25 cellular contexts compared by ENCODE assay signal in genomic region chr12:3563966-3564365, GRCh38.
"Had no signal": no experiment of that assay in that cellular context is flagged by ENCODE, and none has a peak within 500 bp of the region (broad histone marks: within the 10 kb centered on the region; RNA-seq: fewer than 3 reads in every experiment).

No MANE protein-coding gene starts in this region.

- H3K36me3 ChIP-seq: brain microvascular endothelial cell, esophagus muscularis mucosa, gastrocnemius medialis, heart left ventricle had no signal

- H3K27me3 ChIP-seq: brain microvascular endothelial cell, gastrocnemius medialis had no signal

- H3K4me3 ChIP-seq: coronary artery, dorsolateral prefrontal cortex, esophagus muscularis mucosa, gastrocnemius medialis, heart left ventricle had no signal

- H3K9me3 ChIP-seq: gastrocnemius medialis, heart left ventricle had no signal

- H3K27ac ChIP-seq: brain microvascular endothelial cell, coronary artery, dorsolateral prefrontal cortex, esophagus muscularis mucosa, foreskin keratinocyte, gastrocnemius medialis, heart left ventricle had no signal

- H3K4me1 ChIP-seq: foreskin keratinocyte, gastrocnemius medialis, heart left ventricle had no signal

- DNase-seq: activated CD4-positive, alpha-beta T cell treated with anti-CD3 and anti-CD28 coated beads for 1 hour; activated CD4-positive, alpha-beta T cell treated with anti-CD3 and anti-CD28 coated beads for 4 hours; activated CD4-positive, alpha-beta T cell treated with anti-CD3 and anti-CD28 coated beads, Interleukin-2, amount 10 ng/mL, durations not matched to agents 7 days and 5 days; activated CD4-positive, alpha-beta T cell treated with anti-CD3 and anti-CD28 coated beads, Interleukin-2, amount 50 U/mL, for 4 hours; activated CD8-positive, alpha-beta memory T cell treated with anti-CD3 and anti-CD28 coated beads for 24 hours; activated CD8-positive, alpha-beta T cell treated with anti-CD3 and anti-CD28 coated beads for 36 hours; activated gamma-delta T cell; activated naive CD4-positive, alpha-beta T cell treated with anti-CD3 and anti-CD28 coated beads, Interleukin-2, amount 50 U/mL, for 16 hours; activated naive CD4-positive, alpha-beta T cell treated with Interleukin-2 at 50 U/mL for 16 hours; activated T-cell treated with anti-CD3 and anti-CD28 coated beads, Interleukin-2, amount 50 U/mL, for 4 hours; amniotic stem cell; anterior cingulate cortex; brain microvascular endothelial cell; dorsolateral prefrontal cortex; effector memory CD4-positive, alpha-beta T cell; erythroblast; foreskin keratinocyte; gastrocnemius medialis; glutamatergic neuron; heart left ventricle; T-helper 1 cell; T-helper 17 cell; T1000 had no signal
